Comparison of ENCODE assay signal across 21 cellular contexts in the genomic region with DNA sequence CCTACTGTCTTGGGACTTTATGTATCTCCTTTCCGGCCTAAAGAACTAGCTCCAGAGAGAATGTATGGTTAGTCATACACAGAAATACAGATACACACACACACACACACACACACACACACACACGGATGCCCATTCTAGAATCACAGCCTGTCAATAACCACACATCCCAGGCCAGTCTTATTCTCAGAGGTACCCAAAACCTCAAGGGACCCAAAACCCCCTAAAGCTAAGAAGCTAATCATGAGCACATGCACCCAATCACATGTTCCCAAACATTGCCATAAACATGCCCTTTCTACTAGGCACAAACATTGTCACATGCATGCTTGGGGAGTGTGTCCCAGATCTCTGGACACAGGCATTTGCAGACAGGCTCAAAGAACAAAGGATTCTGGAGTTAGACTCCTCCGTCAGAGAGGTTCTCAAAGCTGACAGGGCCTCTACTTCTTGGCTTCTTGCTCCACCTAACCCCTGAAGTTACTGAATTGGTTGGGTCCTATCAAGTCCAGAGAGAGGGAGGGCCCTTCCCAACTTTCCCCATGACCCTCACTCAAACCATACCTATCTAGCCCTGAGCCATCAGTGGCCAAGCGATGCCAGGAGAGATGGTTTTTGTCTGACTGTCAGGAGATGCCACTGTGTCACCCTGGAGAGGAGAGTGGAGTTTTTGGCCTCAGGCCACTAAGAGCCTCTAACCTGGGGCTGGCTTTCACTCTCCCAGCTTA.
DNase-seq lines count a peak whose midpoint lies in the region; ATAC-seq, FAIRE-seq and TF ChIP-seq lines count a peak whose summit lies in the region.
"Had no signal": no experiment of that assay in that cellular context is flagged by ENCODE, and none has a peak within 500 bp of the region (broad histone marks: within the 10 kb centered on the region; RNA-seq: fewer than 3 reads in every experiment).

No MANE protein-coding gene starts in this region.

- H3K4me3 ChIP-seq in testis (no peak overlapping the region), aorta (ENCODE audit: low read length in 2 of 2) (no peak overlapping the region)
- H3K4me3 ChIP-seq: BLaER1 had no signal

- in situ Hi-C loops in SK-MEL-5 (cut with HindIII; ENCODE audit: low pct_unique_long_range_greater_than_20kb, low sequenced_read_pairs): loop anchor here (10.0 kb wide), 1 partner anchor 100 kb away; no protein-coding TSS in a partner anchor

- no peak overlapping the region for H3K27ac ChIP-seq in testis
- no peak overlapping the region for H3K27ac ChIP-seq in aorta (ENCODE audit: low read depth in 1 of 2, low read length in 2 of 2)
- H3K27ac ChIP-seq: BLaER1 had no signal

- intact Hi-C loops in testis (cut with DNase I; ENCODE audit: low total_unique reads): loop anchor here (10.0 kb wide), 1 partner anchor 90 kb away; no protein-coding TSS in a partner anchor
- intact Hi-C loops in aorta (cut with DNase I): no loop called here

- WGBS in testis, 2 donors: 80 to 84% methylated on average over 4 of the region's 4 CpGs
- WGBS in aorta, 2 donors: 88 to 92% methylated on average over 4 of the region's 4 CpGs

- H3K9me3 ChIP-seq in testis (no peaks in the 10 kb centered on the region), aorta (ENCODE audit: control insufficient read depth, low read length) (no peaks in the 10 kb centered on the region)
- H3K9me3 ChIP-seq: BLaER1, Caco-2 had no signal

- DNase-seq in GM12892 (ENCODE audit: insufficient read length) (no peak), SK-MEL-5 (ENCODE audit: low read depth, low spot score) (peak; percentile 59), left lobe of liver (ENCODE audit: low spot score) (peak; percentile 30), testis (peak; percentile 10), aorta (no peak), HCEC 1CT (no peak)
- DNase-seq in stimulated activated CD4-positive, alpha-beta T cell treated with anti-CD3 and anti-CD28 coated beads, Interleukin-12 subunit alpha, Interleukin-12 subunit beta, amount 100 ng/mL, for 4 hours: no peak
- DNase-seq: Caco-2; CD4-positive, alpha-beta memory T cell; DND-41; MV-4-11; NCI-H1694; NCI-H2081; NCI-H2171 treated with DMSO at 0.1 percent for 48 hours; NCI-H526; OCI-M1; Right ventricle myocardium superior had no signal

- ATAC-seq in left lobe of liver (no peak), aorta (ENCODE audit: low FRiP score) (no peak)

- TF ChIP-seq POLR2A in GM12892 (IDR thresholded peaks at IDR 0.05; ENCODE audit: low read depth, low read length) (no peak), testis (IDR thresholded peaks at IDR 0.05) (no peak)

- TF ChIP-seq CTCF in testis (IDR thresholded peaks at IDR 0.05): no peak

- H3K36me3 ChIP-seq in testis (ENCODE audit: low read depth, missing control alignments): no peaks in the 10 kb centered on the region
- no peaks in the 10 kb centered on the region for H3K36me3 ChIP-seq in aorta (ENCODE audit: control insufficient read depth in 1 of 2, insufficient read depth in 2 of 2, low read length in 1 of 2)
- H3K36me3 ChIP-seq: BLaER1 had no signal

- peak; percentile 89 for FAIRE-seq in GM12892 (lab: Jason Lieb, UNC)
- FAIRE-seq: GM19239, H1, RCC 7860 had no signal

- H3K27me3 ChIP-seq in testis (no peaks in the 10 kb centered on the region), aorta (ENCODE audit: control insufficient read depth in 1 of 2, insufficient read depth in 2 of 2, low read length in 1 of 2) (no peaks in the 10 kb centered on the region)
- H3K27me3 ChIP-seq: BLaER1 had no signal

- H3K4me1 ChIP-seq in testis (peaks cover 26% of the 10 kb centered on the region), aorta (ENCODE audit: control insufficient read depth in 1 of 2, insufficient read depth in 2 of 2, low read length in 2 of 2) (peaks cover 0 to 1% of the 10 kb centered on the region in 2 donors)
- H3K4me1 ChIP-seq: BLaER1, Caco-2 had no signal

Comparison
In these comparisons a context has a peak if more than half of its experiments do, and no peak if none do; other contexts are left out.
1. DNase-seq: peak in SK-MEL-5 (single experiment), left lobe of liver (single experiment) and testis (single experiment); none in GM12892 (single experiment), aorta (0 of 2), stimulated activated CD4-positive, alpha-beta T cell treated with anti-CD3 and anti-CD28 coated beads, Interleukin-12 subunit alpha, Interleukin-12 subunit beta, amount 100 ng/mL, for 4 hours (single experiment) and HCEC 1CT (single experiment).